4 cellular contexts compared by ENCODE assay signal in the genomic region with DNA sequence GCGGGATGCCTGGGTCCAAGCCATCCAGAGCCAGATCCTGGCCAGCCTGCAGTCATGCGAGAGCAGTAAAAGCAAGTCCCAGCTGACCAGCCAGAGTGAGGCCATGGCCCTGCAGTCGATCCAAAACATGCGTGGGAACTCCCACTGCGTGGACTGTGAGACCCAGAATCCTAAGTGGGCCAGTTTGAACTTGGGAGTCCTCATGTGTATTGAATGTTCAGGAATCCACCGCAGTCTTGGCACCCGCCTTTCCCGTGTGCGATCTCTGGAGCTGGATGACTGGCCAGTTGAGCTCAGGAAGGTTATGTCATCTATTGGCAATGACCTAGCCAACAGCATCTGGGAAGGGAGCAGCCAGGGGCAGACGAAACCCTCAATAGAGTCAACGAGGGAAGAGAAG. TPM values are rescaled to one million over a fixed set of nuclear protein-coding genes. Genes with fewer than 3 reads are reported as not detected.
"Had no signal": no experiment of that assay in that cellular context is flagged by ENCODE, and none has a peak within 500 bp of the region (broad histone marks: within the 10 kb centered on the region; RNA-seq: fewer than 3 reads in every experiment).

No MANE protein-coding gene starts in this region.

RNA-seq across cellular contexts. Expression of a gene that starts 11.0 kb away (rescaled TPM):
- total RNA-seq: LHCN-M2, M059J, MCF 10A, NCI-H460 had no signal

RNA-seq across cellular contexts. Expression of a gene that starts 40.9 kb away (rescaled TPM):
- total RNA-seq: NCI-H460 had no signal
